In genomic region chr14:50061664-50062437, GRCh38 we compare ENCODE assay signal across 8 cellular contexts. TPM values are rescaled to one million over a fixed set of nuclear protein-coding genes. Genes with fewer than 3 reads are reported as not detected.
A peak's percentile ranks its signal among the peaks of the same experiment; 100 is the strongest.
DNase-seq lines count a peak whose midpoint lies in the region; ATAC-seq and TF ChIP-seq lines count a peak whose summit lies in the region.

No MANE protein-coding gene starts in this region.

- no peak for TF ChIP-seq CTCF in omental fat pad (IDR thresholded peaks at IDR 0.05)

- peak; percentile 69 for DNase-seq in CD1c-positive myeloid dendritic cell (ENCODE audit: extremely low spot score)
- DNase-seq in GM19240 (ENCODE audit: insufficient read length, low spot score) = peak; percentile 74
- peak; percentile 92 for DNase-seq in SIG-M5 treated with dmso at 0.1 percent for 504 hours (lab: John Stamatoyannopoulos, UW; ENCODE audit: unreplicated experiment)
- peak in 2 of 3 experiments; percentile 21 to 46 for DNase-seq in stimulated activated CD4-positive, alpha-beta T cell treated with anti-CD3 and anti-CD28 coated beads, TNF-alpha, amount 100 ng/mL, for 4 hours (ENCODE audit: low read depth in 3 of 3)
- DNase-seq in omental fat pad (ENCODE audit: low spot score) = no peak

- peaks cover 94% of the 10 kb centered on the region for H3K4me1 Mint-ChIP-seq in activated naive CD4-positive, alpha-beta T cell treated with anti-CD3 and anti-CD28 coated beads, Interleukin-2, amount 50 U/mL, for 24 hours

- no peak overlapping the region for H3K4me3 ChIP-seq in iPS-20b (ENCODE audit: low read length)

- ATAC-seq in HG03342 (IDR thresholded peaks at IDR 0.05; ENCODE audit: unreplicated experiment) (peak; percentile 54), omental fat pad (ENCODE audit: low FRiP score) (no peak)

- no peaks in the 10 kb centered on the region for H3K9me3 ChIP-seq in iPS-20b (ENCODE audit: insufficient read depth, low read depth, low read length)

- peak overlapping the region; percentile 90 for H3K4me3 Mint-ChIP-seq in activated naive CD4-positive, alpha-beta T cell treated with anti-CD3 and anti-CD28 coated beads, Interleukin-2, amount 50 U/mL, for 24 hours

- peaks cover 3% of the 10 kb centered on the region for H3K36me3 Mint-ChIP-seq in activated naive CD4-positive, alpha-beta T cell treated with anti-CD3 and anti-CD28 coated beads, Interleukin-2, amount 50 U/mL, for 24 hours

- H3K4me1 ChIP-seq in iPS-20b (ENCODE audit: insufficient read depth, low read length) = peaks cover 25% of the 10 kb centered on the region

- H3K9ac ChIP-seq in iPS-20b (ENCODE audit: low read depth, low read length) = peak overlapping the region; percentile 55; the same call in 1 of the 2 replicates

- no peaks in the 10 kb centered on the region for H3K9me3 Mint-ChIP-seq in activated naive CD4-positive, alpha-beta T cell treated with anti-CD3 and anti-CD28 coated beads, Interleukin-2, amount 50 U/mL, for 24 hours

- no peaks in the 10 kb centered on the region for H3K27me3 ChIP-seq in iPS-20b (ENCODE audit: insufficient read depth, low read length)

- peak overlapping the region; percentile 100 for H3K27ac Mint-ChIP-seq in activated naive CD4-positive, alpha-beta T cell treated with anti-CD3 and anti-CD28 coated beads, Interleukin-2, amount 50 U/mL, for 24 hours

- H3K36me3 ChIP-seq in iPS-20b (ENCODE audit: insufficient read depth, low read depth, low read length) = no peaks in the 10 kb centered on the region

- no peaks in the 10 kb centered on the region for H3K27me3 Mint-ChIP-seq in activated naive CD4-positive, alpha-beta T cell treated with anti-CD3 and anti-CD28 coated beads, Interleukin-2, amount 50 U/mL, for 24 hours

- peak overlapping the region; percentile 55 for H3K27ac ChIP-seq in iPS-20b (ENCODE audit: low read length)

RNA-seq across cellular contexts. Expression of gene VCPKMT, which starts 54.5 kb away (rescaled TPM):
- 1 to 10 TPM; 3.9 to 9.9 (median 7.7) TPM for total RNA-seq in omental fat pad
